In genomic region chr7:87199700-87200450, GRCh38 we compare ENCODE assay signal across 18 cellular contexts. TPM values are rescaled to one million over a fixed set of nuclear protein-coding genes. Genes with fewer than 3 reads are reported as not detected.
DNase-seq lines count a peak whose midpoint lies in the region; ATAC-seq, FAIRE-seq and TF ChIP-seq lines count a peak whose summit lies in the region.
"Had no signal": no experiment of that assay in that cellular context is flagged by ENCODE, and none has a peak within 500 bp of the region (broad histone marks: within the 10 kb centered on the region; RNA-seq: fewer than 3 reads in every experiment).

No MANE protein-coding gene starts in this region.

- no peak for DNase-seq in activated CD4-positive, alpha-beta memory T cell treated with anti-CD3 and anti-CD28 coated beads for 36 hours
- no peak for DNase-seq in activated CD4-positive, alpha-beta memory T cell treated with anti-CD3 and anti-CD28 coated beads, Interleukin-2, amount 10 ng/mL, durations not matched to agents 7 days and 5 days
- no peak for DNase-seq in activated CD8-positive, alpha-beta T cell treated with anti-CD3 and anti-CD28 coated beads for 36 hours
- no peak for DNase-seq in left ventricle myocardium inferior
- peak; percentile 5 for DNase-seq in small intestine
- no peak for DNase-seq in NCI-H1105 (lab: John Stamatoyannopoulos, UW)
- DNase-seq: MG63; NCI-H2107; RPMI8226; sigmoid colon; stimulated activated CD4-positive, alpha-beta T cell treated with anti-CD3 and anti-CD28 coated beads, Interleukin-4, amount 100 ng/mL, for 24 hours; T-helper 9 cell had no signal

- H3K36me3 ChIP-seq in left ventricle myocardium inferior, result peaks cover 42% of the 10 kb centered on the region
- peaks cover 4 to 11% of the 10 kb centered on the region in 2 donors for H3K36me3 ChIP-seq in small intestine (ENCODE audit: control insufficient read depth in 2 of 2, insufficient read depth in 2 of 2, low read length in 2 of 2)

- no peak for ATAC-seq in activated CD8-positive, alpha-beta T cell treated with anti-CD3 and anti-CD28 coated beads for 36 hours
- ATAC-seq in HG03175 (IDR thresholded peaks at IDR 0.05; ENCODE audit: unreplicated experiment) (no peak), GM21447 (IDR thresholded peaks at IDR 0.05; ENCODE audit: unreplicated experiment) (no peak)
- ATAC-seq: A549, esophagus mucosa had no signal

- peaks cover 24% of the 10 kb centered on the region for H3K9me3 Mint-ChIP-seq in activated CD4-positive, alpha-beta memory T cell treated with anti-CD3 and anti-CD28 coated beads for 36 hours
- peaks cover 24% of the 10 kb centered on the region for H3K9me3 Mint-ChIP-seq in activated CD4-positive, alpha-beta memory T cell treated with anti-CD3 and anti-CD28 coated beads, Interleukin-2, amount 10 ng/mL, durations not matched to agents 7 days and 5 days
- H3K9me3 Mint-ChIP-seq in activated CD8-positive, alpha-beta T cell treated with anti-CD3 and anti-CD28 coated beads for 36 hours, result peaks cover 25% of the 10 kb centered on the region

- peaks cover 33% of the 10 kb centered on the region for H3K4me1 ChIP-seq in left ventricle myocardium inferior
- H3K4me1 ChIP-seq in small intestine (ENCODE audit: control insufficient read depth in 2 of 2, insufficient read depth in 1 of 2, low read depth in 1 of 2, low read length in 1 of 2), result peaks cover 0 to 4% of the 10 kb centered on the region in 2 donors
- H3K4me1 ChIP-seq: A549, sigmoid colon had no signal

- peaks cover 82% of the 10 kb centered on the region for H3K36me3 Mint-ChIP-seq in activated CD4-positive, alpha-beta memory T cell treated with anti-CD3 and anti-CD28 coated beads for 36 hours
- peaks cover 93% of the 10 kb centered on the region for H3K36me3 Mint-ChIP-seq in activated CD4-positive, alpha-beta memory T cell treated with anti-CD3 and anti-CD28 coated beads, Interleukin-2, amount 10 ng/mL, durations not matched to agents 7 days and 5 days (ENCODE audit: low read depth)
- H3K36me3 Mint-ChIP-seq in activated CD8-positive, alpha-beta T cell treated with anti-CD3 and anti-CD28 coated beads for 36 hours (ENCODE audit: low read depth), result peaks cover 89% of the 10 kb centered on the region

- H3K4me3 Mint-ChIP-seq in activated CD4-positive, alpha-beta memory T cell treated with anti-CD3 and anti-CD28 coated beads for 36 hours, result no peak overlapping the region
- no peak overlapping the region for H3K4me3 Mint-ChIP-seq in activated CD4-positive, alpha-beta memory T cell treated with anti-CD3 and anti-CD28 coated beads, Interleukin-2, amount 10 ng/mL, durations not matched to agents 7 days and 5 days
- no peak overlapping the region for H3K4me3 Mint-ChIP-seq in activated CD8-positive, alpha-beta T cell treated with anti-CD3 and anti-CD28 coated beads for 36 hours
- H3K4me3 Mint-ChIP-seq: neural crest cell had no signal

- TF ChIP-seq CTCF in activated CD8-positive, alpha-beta T cell treated with anti-CD3 and anti-CD28 coated beads for 36 hours (IDR thresholded peaks at IDR 0.05), result no peak
- TF ChIP-seq CTCF in left ventricle myocardium inferior (IDR thresholded peaks at IDR 0.05; ENCODE audit: borderline replicate concordance), result no peak

- peak overlapping the region; percentile 56 for H3K27ac ChIP-seq in left ventricle myocardium inferior (replicated peaks)
- H3K27ac ChIP-seq in small intestine (ENCODE audit: low read depth in 1 of 2, low read length in 1 of 2), result no peak overlapping the region
- H3K27ac ChIP-seq: A549, sigmoid colon, vagina had no signal

- intact Hi-C loops in activated CD4-positive, alpha-beta memory T cell treated with anti-CD3 and anti-CD28 coated beads for 36 hours (cut with micrococcal nuclease), result loop anchor here (1.0 kb wide), 1 partner anchor 17 kb away; no protein-coding TSS in a partner anchor
- intact Hi-C loops in activated CD8-positive, alpha-beta T cell treated with anti-CD3 and anti-CD28 coated beads for 36 hours (cut with micrococcal nuclease), result no loop called here
- intact Hi-C loops in left ventricle myocardium inferior (cut with micrococcal nuclease), result no loop called here

- H3K4me1 Mint-ChIP-seq in activated CD4-positive, alpha-beta memory T cell treated with anti-CD3 and anti-CD28 coated beads for 36 hours (ENCODE audit: low read depth), result peaks cover 62% of the 10 kb centered on the region
- H3K4me1 Mint-ChIP-seq in activated CD4-positive, alpha-beta memory T cell treated with anti-CD3 and anti-CD28 coated beads, Interleukin-2, amount 10 ng/mL, durations not matched to agents 7 days and 5 days, result peaks cover 25% of the 10 kb centered on the region
- peaks cover 71% of the 10 kb centered on the region for H3K4me1 Mint-ChIP-seq in activated CD8-positive, alpha-beta T cell treated with anti-CD3 and anti-CD28 coated beads for 36 hours (ENCODE audit: low read depth)

- H3K27me3 ChIP-seq in left ventricle myocardium inferior (ENCODE audit: low read depth) (no peaks in the 10 kb centered on the region), small intestine (ENCODE audit: control insufficient read depth in 2 of 2, insufficient read depth in 2 of 2, low read length in 2 of 2) (no peaks in the 10 kb centered on the region)
- H3K27me3 ChIP-seq: MG63, sigmoid colon, vagina had no signal

- CTCF ChIA-PET in activated CD4-positive, alpha-beta memory T cell treated with anti-CD3 and anti-CD28 coated beads for 36 hours (lab: Charles Lee), result interaction anchor here (1.6 to 2.6 kb wide), 3 partner anchors 17 to 36 kb away, joined by 4 to 8 read pairs (median 7); partner anchors contain the start of gene TMEM243
- CTCF ChIA-PET in activated CD4-positive, alpha-beta memory T cell treated with anti-CD3 and anti-CD28 coated beads, Interleukin-2, amount 10 ng/mL, durations not matched to agents 7 days and 5 days (lab: Charles Lee), result interaction anchor here (3.1 kb wide), 1 partner anchor 13 kb away, joined by 13 read pairs; no protein-coding TSS in a partner anchor
- CTCF ChIA-PET in activated CD8-positive, alpha-beta T cell treated with anti-CD3 and anti-CD28 coated beads for 36 hours (lab: Charles Lee), result interaction anchor here (0.9 to 2.0 kb wide), 3 partner anchors 11 to 17 kb away, joined by 3 to 7 read pairs (median 3); no protein-coding TSS in a partner anchor

- no peaks in the 10 kb centered on the region for H3K27me3 Mint-ChIP-seq in activated CD4-positive, alpha-beta memory T cell treated with anti-CD3 and anti-CD28 coated beads for 36 hours
- no peaks in the 10 kb centered on the region for H3K27me3 Mint-ChIP-seq in activated CD4-positive, alpha-beta memory T cell treated with anti-CD3 and anti-CD28 coated beads, Interleukin-2, amount 10 ng/mL, durations not matched to agents 7 days and 5 days
- H3K27me3 Mint-ChIP-seq in activated CD8-positive, alpha-beta T cell treated with anti-CD3 and anti-CD28 coated beads for 36 hours, result no peaks in the 10 kb centered on the region

- WGBS in small intestine, 3 donors, result 80 to 85% (median 82%) methylated on average over 6 of the region's 6 CpGs

- peak overlapping the region; percentile 63 for H3K27ac Mint-ChIP-seq in activated CD4-positive, alpha-beta memory T cell treated with anti-CD3 and anti-CD28 coated beads for 36 hours
- H3K27ac Mint-ChIP-seq in activated CD4-positive, alpha-beta memory T cell treated with anti-CD3 and anti-CD28 coated beads, Interleukin-2, amount 10 ng/mL, durations not matched to agents 7 days and 5 days, result no peak overlapping the region
- peak overlapping the region; percentile 62 for H3K27ac Mint-ChIP-seq in activated CD8-positive, alpha-beta T cell treated with anti-CD3 and anti-CD28 coated beads for 36 hours

- H3K9me3 ChIP-seq in left ventricle myocardium inferior (replicated peaks) (peaks cover 7% of the 10 kb centered on the region), small intestine (ENCODE audit: control insufficient read depth, low read depth) (no peaks in the 10 kb centered on the region)
- H3K9me3 ChIP-seq: MG63 had no signal

- H3K4me3 ChIP-seq in left ventricle myocardium inferior (no peak overlapping the region), small intestine (ENCODE audit: low read depth in 1 of 2, low read length in 2 of 2) (no peak overlapping the region)
- H3K4me3 ChIP-seq: A549, MG63, sigmoid colon, vagina had no signal

- no peak for FAIRE-seq in small intestine (lab: Jason Lieb, UNC)
- FAIRE-seq: A549 had no signal

- POLR2A ChIA-PET in activated CD4-positive, alpha-beta memory T cell treated with anti-CD3 and anti-CD28 coated beads for 36 hours (lab: Charles Lee), result interaction anchor here (1.1 to 2.4 kb wide), 4 partner anchors 8 to 20 kb away, joined by 3 to 13 read pairs (median 7); partner anchors contain the start of gene TMEM243
- POLR2A ChIA-PET in activated CD4-positive, alpha-beta memory T cell treated with anti-CD3 and anti-CD28 coated beads, Interleukin-2, amount 10 ng/mL, durations not matched to agents 7 days and 5 days (lab: Charles Lee), result interaction anchor here (1.7 to 2.6 kb wide), 3 partner anchors 12 to 48 kb away, joined by 4 to 15 read pairs (median 11); partner anchors contain the start of gene DMTF1
- POLR2A ChIA-PET in activated CD8-positive, alpha-beta T cell treated with anti-CD3 and anti-CD28 coated beads for 36 hours (lab: Charles Lee), result interaction anchor here (0.8 to 7.3 kb wide), 5 partner anchors 8 to 19 kb away, joined by 3 to 60 read pairs (median 4); partner anchors contain the start of gene TMEM243

RNA-seq across cellular contexts. Expression of gene TMEM243, which starts 19.7 kb away (rescaled TPM):
- total RNA-seq in activated CD4-positive, alpha-beta memory T cell treated with anti-CD3 and anti-CD28 coated beads for 36 hours, result 10 to 100 TPM; 44.7 to 47.8 TPM
- 10 to 100 TPM; 42.1 to 42.5 TPM for total RNA-seq in activated CD4-positive, alpha-beta memory T cell treated with anti-CD3 and anti-CD28 coated beads, Interleukin-2, amount 10 ng/mL, durations not matched to agents 7 days and 5 days
- total RNA-seq in activated CD8-positive, alpha-beta T cell treated with anti-CD3 and anti-CD28 coated beads for 36 hours, result 10 to 100 TPM; 67.0 to 67.2 TPM
- 4.4 TPM for total RNA-seq in left ventricle myocardium inferior
- polyA plus RNA-seq in small intestine, result 10 to 100 TPM; 18.6 to 35.1 (median 31.9) TPM

RNA-seq across cellular contexts. Expression of gene DMTF1, which starts 47.6 kb away (rescaled TPM):
- 10 to 100 TPM; 62.7 to 71.1 TPM for total RNA-seq in activated CD4-positive, alpha-beta memory T cell treated with anti-CD3 and anti-CD28 coated beads for 36 hours
- 10 to 100 TPM; 95.3 to 97.8 TPM for total RNA-seq in activated CD4-positive, alpha-beta memory T cell treated with anti-CD3 and anti-CD28 coated beads, Interleukin-2, amount 10 ng/mL, durations not matched to agents 7 days and 5 days
- 10 to 100 TPM; 63.0 to 65.1 TPM for total RNA-seq in activated CD8-positive, alpha-beta T cell treated with anti-CD3 and anti-CD28 coated beads for 36 hours
- total RNA-seq in left ventricle myocardium inferior, result 19.4 TPM
- polyA plus RNA-seq in small intestine, result 10 to 100 TPM; 15.4 to 35.8 (median 15.4) TPM
